10 cellular contexts compared by ENCODE assay signal in genomic region chr20:62141043-62141396, GRCh38. TPM values are rescaled to one million over a fixed set of nuclear protein-coding genes. Genes with fewer than 3 reads are reported as not detected.
A peak's percentile ranks its signal among the peaks of the same experiment; 100 is the strongest.
DNase-seq lines count a peak whose midpoint lies in the region; ATAC-seq and TF ChIP-seq lines count a peak whose summit lies in the region.
"Had no signal": no experiment of that assay in that cellular context is flagged by ENCODE, and none has a peak within 500 bp of the region (broad histone marks: within the 10 kb centered on the region; RNA-seq: fewer than 3 reads in every experiment).

No MANE protein-coding gene starts in this region.

- peak overlapping the region; percentile 97 for H3K9ac ChIP-seq in adipocyte (ENCODE audit: low read length)

- H3K27me3 ChIP-seq in heart right ventricle (no peaks in the 10 kb centered on the region), adipocyte (replicated peaks; ENCODE audit: control insufficient read depth, insufficient read depth, low read length) (no peaks in the 10 kb centered on the region), upper lobe of right lung (no peaks in the 10 kb centered on the region)

- H3K9me3 ChIP-seq in heart right ventricle: no peaks in the 10 kb centered on the region
- H3K9me3 ChIP-seq in adipocyte (ENCODE audit: control insufficient read depth, low read length): no peaks in the 10 kb centered on the region
- no peaks in the 10 kb centered on the region for H3K9me3 ChIP-seq in mesodermal cell (ENCODE audit: control insufficient read depth, low read length)
- no peaks in the 10 kb centered on the region for H3K9me3 ChIP-seq in upper lobe of right lung

- DNase-seq in heart right ventricle: no peak
- no peak for DNase-seq in cardiac septum (ENCODE audit: low spot score)
- DNase-seq in adipocyte (ENCODE audit: low read depth): no peak
- no peak for DNase-seq in upper lobe of right lung
- DNase-seq in NCI-H146 (lab: John Stamatoyannopoulos, UW): no peak
- DNase-seq in GM19238 (ENCODE audit: insufficient read length, low spot score): no peak
- DNase-seq: amniotic stem cell, kidney had no signal

- peak overlapping the region in 5 of 10 donors; percentile 76 to 96 (median 87) for H3K4me3 ChIP-seq in heart right ventricle
- H3K4me3 ChIP-seq in adipocyte (ENCODE audit: low read length): peak overlapping the region; percentile 94
- peak overlapping the region; percentile 77 for H3K4me3 ChIP-seq in mesodermal cell (ENCODE audit: extremely low read depth, insufficient read depth, low read length, poor library complexity, severe bottlenecking)
- H3K4me3 ChIP-seq in upper lobe of right lung: peak overlapping the region; percentile 83

- H3K27ac ChIP-seq in heart right ventricle: peak overlapping the region in 7 of 10 donors; percentile 34 to 100 (median 96)
- H3K27ac ChIP-seq in mesodermal cell (ENCODE audit: low read depth, low read length, severe bottlenecking): no peak overlapping the region
- peak overlapping the region; percentile 89 for H3K27ac ChIP-seq in upper lobe of right lung

- TF ChIP-seq CTCF in heart right ventricle (IDR thresholded peaks at IDR 0.05): no peak
- no peak for TF ChIP-seq CTCF in upper lobe of right lung (IDR thresholded peaks at IDR 0.05)

- H3K36me3 ChIP-seq in heart right ventricle (peaks cover 5 to 55% (median 32%) of the 10 kb centered on the region in 9 donors), adipocyte (ENCODE audit: control insufficient read depth, insufficient read depth, low read length, severe bottlenecking) (peaks cover 48% of the 10 kb centered on the region), mesodermal cell (ENCODE audit: control insufficient read depth, insufficient read depth, low read length) (peaks cover 64% of the 10 kb centered on the region), upper lobe of right lung (peaks cover 47% of the 10 kb centered on the region)

- ATAC-seq in heart right ventricle (no peak), upper lobe of right lung (no peak), HG02840 (IDR thresholded peaks at IDR 0.05; ENCODE audit: low FRiP score, unreplicated experiment) (no peak)

- H3K4me1 ChIP-seq in heart right ventricle: peaks cover 8 to 46% (median 37%) of the 10 kb centered on the region in 9 donors
- H3K4me1 ChIP-seq in adipocyte (ENCODE audit: control insufficient read depth, insufficient read depth, low read length): peaks cover 36% of the 10 kb centered on the region
- peaks cover 18% of the 10 kb centered on the region for H3K4me1 ChIP-seq in mesodermal cell (ENCODE audit: control insufficient read depth, insufficient read depth, low read length, poor library complexity, severe bottlenecking)
- peaks cover 24% of the 10 kb centered on the region for H3K4me1 ChIP-seq in upper lobe of right lung

- WGBS in heart right ventricle, 2 donors: 81 to 86% methylated on average over 7 of the region's 7 CpGs
- 96 to 100% methylated on average over 4 to 5 of the region's 7 CpGs for WGBS in mesodermal cell (ENCODE audit: insufficient coverage in 2 of 2), 2 experiments

- intact Hi-C loops in heart right ventricle (cut with DNase I): loop anchor here in 7 of 10 donors (5.0 kb wide), 6 partner anchors 41 to 656 kb away; partner anchors contain the start of genes TAF4 (in 3 of the 7), MTG2 (in 2 of the 7) and MRGBP (in 1 of the 7)
- intact Hi-C loops in cardiac septum (cut with DNase I): loop anchor here (5.0 kb wide), 1 partner anchor 79 kb away; no protein-coding TSS in a partner anchor
- intact Hi-C loops in upper lobe of right lung (cut with DNase I): no loop called here

RNA-seq across cellular contexts. Expression of gene PSMA7, which starts 2.2 kb away (rescaled TPM):
- total RNA-seq in heart right ventricle: 100 to 1,000 TPM; 172 to 296 (median 200) TPM
- polyA plus RNA-seq in heart right ventricle: 100 to 1,000 TPM; 143 to 567 TPM
- 198 TPM for total RNA-seq in cardiac septum
- 325 TPM for polyA plus RNA-seq in mesodermal cell (2013, experiment 1 of 2)
- 333 TPM for polyA plus RNA-seq in mesodermal cell (2013, experiment 2 of 2)
- 209 TPM for total RNA-seq in upper lobe of right lung

RNA-seq across cellular contexts. Expression of gene SS18L1, which starts 2.5 kb away (rescaled TPM):
- 10 to 100 TPM in 2 of 10 donors, 1 to 10 TPM in 8; 6.6 to 11.7 (median 7.4) TPM for total RNA-seq in heart right ventricle
- polyA plus RNA-seq in heart right ventricle: 10 to 100 TPM in 1 of 2 donors, 1 to 10 TPM in 1; 5.2 to 22.3 TPM
- 8.0 TPM for total RNA-seq in cardiac septum
- polyA plus RNA-seq in mesodermal cell (2013, experiment 1 of 2): 14.5 TPM
- polyA plus RNA-seq in mesodermal cell (2013, experiment 2 of 2): 12.8 TPM
- total RNA-seq in upper lobe of right lung: 12.6 TPM

RNA-seq across cellular contexts. Expression of gene LSM14B, which starts 18.7 kb away (rescaled TPM):
- total RNA-seq in heart right ventricle: 10 to 100 TPM; 50.8 to 63.7 (median 60.5) TPM
- 10 to 100 TPM; 15.7 to 41.7 TPM for polyA plus RNA-seq in heart right ventricle
- total RNA-seq in cardiac septum: 51.0 TPM
- 40.0 TPM for polyA plus RNA-seq in mesodermal cell (2013, experiment 1 of 2)
- 30.6 TPM for polyA plus RNA-seq in mesodermal cell (2013, experiment 2 of 2)
- 35.1 TPM for total RNA-seq in upper lobe of right lung

RNA-seq across cellular contexts. Expression of gene MTG2, which starts 41.8 kb away (rescaled TPM):
- 10 to 100 TPM; 21.5 to 30.4 (median 28.2) TPM for total RNA-seq in heart right ventricle
- 10 to 100 TPM; 25.4 to 55.5 TPM for polyA plus RNA-seq in heart right ventricle
- 26.6 TPM for total RNA-seq in cardiac septum
- 24.6 TPM for polyA plus RNA-seq in mesodermal cell (2013, experiment 1 of 2)
- 21.6 TPM for polyA plus RNA-seq in mesodermal cell (2013, experiment 2 of 2)
- 26.5 TPM for total RNA-seq in upper lobe of right lung
